In genomic region chr9:137462396-137463193, GRCh38 we compare ENCODE assay signal across 2 cellular contexts.
TF ChIP-seq lines count a peak whose summit lies in the region.

No MANE protein-coding gene starts in this region.

TF ChIP-seq in IMR-90, 13 proteins besides CTCF, POLR2A, EP300 and RAD21:
- TF ChIP-seq MXI1 (IDR thresholded peaks at IDR 0.05; ENCODE audit: borderline replicate concordance, low read depth, low read length) (no peak), RCOR1 (IDR thresholded peaks at IDR 0.05; ENCODE audit: insufficient replicate concordance, low read length) (no peak), USF2 (IDR thresholded peaks at IDR 0.05; ENCODE audit: low read depth, low read length) (no peak), SMC3 (IDR thresholded peaks at IDR 0.05; ENCODE audit: low read depth, low read length) (no peak), FOS (IDR thresholded peaks at IDR 0.05; ENCODE audit: low read depth, low read length) (no peak), MAZ (IDR thresholded peaks at IDR 0.05; ENCODE audit: borderline replicate concordance, low read depth, low read length) (no peak), NFE2L2 (IDR thresholded peaks at IDR 0.05; ENCODE audit: low read depth, low read length) (no peak), ELK1 (IDR thresholded peaks at IDR 0.05; ENCODE audit: borderline replicate concordance, low read depth, low read length) (no peak), BHLHE40 (IDR thresholded peaks at IDR 0.05; ENCODE audit: low read depth, low read length) (no peak), MAFK (IDR thresholded peaks at IDR 0.05; ENCODE audit: low read depth, low read length) (no peak), CHD1 (IDR thresholded peaks at IDR 0.05; ENCODE audit: low read depth, low read length) (no peak), RFX5 (IDR thresholded peaks at IDR 0.05; ENCODE audit: low read depth, low read length) (no peak), CEBPB (IDR thresholded peaks at IDR 0.05; ENCODE audit: low read depth, low read length) (no peak)

TF ChIP-seq in K562, 482 proteins besides CTCF, POLR2A, EP300 and RAD21:
- TF ChIP-seq ZNF512 (tag; IDR thresholded peaks at IDR 0.05) (no peak), ZFP1 (CRISPR knock-in tag; IDR thresholded peaks at IDR 0.05) (no peak), KDM1A (IDR thresholded peaks at IDR 0.05) (no peak), U2AF2 (optimal IDR thresholded peaks at IDR 0.05; ENCODE audit: low read depth, low read length) (no peak)
- TF ChIP-seq, protein P1, sequence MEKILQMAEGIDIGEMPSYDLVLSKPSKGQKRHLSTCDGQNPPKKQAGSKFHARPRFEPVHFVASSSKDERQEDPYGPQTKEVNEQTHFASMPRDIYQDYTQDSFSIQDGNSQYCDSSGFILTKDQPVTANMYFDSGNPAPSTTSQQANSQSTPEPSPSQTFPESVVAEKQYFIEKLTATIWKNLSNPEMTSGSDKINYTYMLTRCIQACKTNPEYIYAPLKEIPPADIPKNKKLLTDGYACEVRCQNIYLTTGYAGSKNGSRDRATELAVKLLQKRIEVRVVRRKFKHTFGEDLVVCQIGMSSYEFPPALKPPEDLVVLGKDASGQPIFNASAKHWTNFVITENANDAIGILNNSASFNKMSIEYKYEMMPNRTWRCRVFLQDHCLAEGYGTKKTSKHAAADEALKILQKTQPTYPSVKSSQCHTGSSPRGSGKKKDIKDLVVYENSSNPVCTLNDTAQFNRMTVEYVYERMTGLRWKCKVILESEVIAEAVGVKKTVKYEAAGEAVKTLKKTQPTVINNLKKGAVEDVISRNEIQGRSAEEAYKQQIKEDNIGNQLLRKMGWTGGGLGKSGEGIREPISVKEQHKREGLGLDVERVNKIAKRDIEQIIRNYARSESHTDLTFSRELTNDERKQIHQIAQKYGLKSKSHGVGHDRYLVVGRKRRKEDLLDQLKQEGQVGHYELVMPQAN (IDR thresholded peaks at IDR 0.05; ENCODE audit: borderline replicate concordance): no peak
